ENCODE assay signal across 8 cellular contexts in the genomic region with DNA sequence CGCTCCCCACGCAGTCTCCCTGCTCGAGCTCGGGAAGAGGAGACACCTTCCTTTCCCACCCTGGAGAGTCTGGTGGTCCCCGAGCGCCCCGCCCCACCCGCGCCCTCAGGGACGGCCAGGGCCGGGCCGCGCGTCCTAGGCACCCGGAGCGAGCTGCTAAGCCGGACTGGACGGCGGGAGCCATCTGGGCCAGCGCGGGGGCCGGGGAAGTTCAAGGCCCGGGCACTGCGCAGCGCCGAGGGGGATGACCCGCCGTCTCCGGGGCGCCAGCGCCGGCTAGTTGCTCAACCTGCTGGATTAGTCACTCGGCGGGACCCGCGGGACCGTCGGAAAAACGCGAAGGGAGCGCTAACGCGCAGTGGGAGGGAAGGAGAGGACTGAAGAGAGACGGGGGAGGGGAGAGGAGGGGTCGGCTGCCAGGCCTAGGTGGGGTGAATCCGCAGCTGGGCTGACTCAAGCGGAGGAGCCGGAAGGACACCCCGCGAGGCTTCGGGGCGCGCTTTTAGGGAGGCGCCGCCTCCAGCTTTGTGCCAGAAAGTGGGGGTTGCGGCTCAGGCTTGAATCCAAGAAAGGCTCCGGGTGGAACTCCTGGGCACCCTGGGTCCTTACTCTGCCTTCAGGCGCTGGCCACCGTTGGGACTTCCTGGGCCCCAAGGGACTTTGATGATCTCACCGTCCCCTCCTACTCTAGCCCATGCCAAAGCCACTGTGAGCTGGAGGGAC.
A peak's percentile ranks its signal among the peaks of the same experiment; 100 is the strongest.
DNase-seq lines count a peak whose midpoint lies in the region; ATAC-seq and TF ChIP-seq lines count a peak whose summit lies in the region.

No MANE protein-coding gene starts in this region.

- H3K79me2 ChIP-seq in HCT116 (ENCODE audit: insufficient read depth, low read length), result no peaks in the 10 kb centered on the region
- no peaks in the 10 kb centered on the region for H3K79me2 ChIP-seq in hepatocyte

- no peaks in the 10 kb centered on the region for H4K20me1 ChIP-seq in HCT116 (ENCODE audit: insufficient read depth)
- no peaks in the 10 kb centered on the region for H4K20me1 ChIP-seq in hepatocyte (ENCODE audit: insufficient read depth, poor library complexity, severe bottlenecking)

- peaks cover 0 to 20% of the 10 kb centered on the region in 2 experiments; a peak in 2 of 4 replicates for H3K4me1 ChIP-seq in HCT116 (ENCODE audit: control insufficient read depth in 1 of 2, insufficient read depth in 2 of 2, low read length in 2 of 2)
- peaks cover 41% of the 10 kb centered on the region for H3K4me1 ChIP-seq in hepatocyte (ENCODE audit: insufficient read depth)

- H3K27ac ChIP-seq in HCT116 (ENCODE audit: low read depth, low read length) (peak overlapping the region; percentile 44; the same call in 1 of the 2 replicates), hepatocyte (peak overlapping the region; percentile 73)

- POLR2A ChIA-PET in HCT116 (lab: Charles Lee), result no interaction called here

- 15% methylated on average over 51 of the region's 60 CpGs for WGBS in hepatocyte (ENCODE audit: low lambda C conversion rate, missing lambda C conversion rate)

- CTCF ChIA-PET in HCT116 (lab: Charles Lee), result no interaction called here

- TF ChIP-seq CTCF in HCT116 (IDR thresholded peaks at IDR 0.05 in 2 of 3, conservative IDR thresholded peaks at IDR 0.05 in 1 of 3; ENCODE audit: borderline replicate concordance in 1 of 3, insufficient read depth in 1 of 3, low read depth in 2 of 3, low read length in 2 of 3), result no peak
- TF ChIP-seq CTCF in hepatocyte (IDR thresholded peaks at IDR 0.05; ENCODE audit: poor library complexity), result no peak

- no TSS peak for BruUV-seq in HCT116 (replicated peaks; lab: Mats Ljungman, UMichigan)

- H3K9me2 ChIP-seq in HCT116 (ENCODE audit: insufficient read depth) (no peaks in the 10 kb centered on the region), hepatocyte (replicated peaks; ENCODE audit: insufficient read depth) (no peaks in the 10 kb centered on the region)

- RAD21 ChIA-PET in HCT116 (lab: Charles Lee; ENCODE audit: low non-redundant PET in 1 of 2, low total read pairs in 2 of 2, uncharacterized antibody in 2 of 2, unreplicated experiment in 2 of 2), result interaction anchor here in 1 of 2 experiments (0.7 kb wide), 1 partner anchor 48 kb away, joined by 3 read pairs; no protein-coding TSS in a partner anchor

- H2AFZ ChIP-seq in HCT116 (ENCODE audit: low read depth, low read length, poor library complexity, severe bottlenecking) (no peak overlapping the region), hepatocyte (peak overlapping the region; percentile 78)

- intact Hi-C loops in HCT116 (cut with micrococcal nuclease), result no loop called here

- ATAC-seq in HCT116 (peak; percentile 74), HG03135 (IDR thresholded peaks at IDR 0.05; ENCODE audit: unreplicated experiment) (no peak), GM21576 (IDR thresholded peaks at IDR 0.05; ENCODE audit: unreplicated experiment) (no peak), GM19397 (IDR thresholded peaks at IDR 0.05; ENCODE audit: unreplicated experiment) (no peak)

- no peaks in the 10 kb centered on the region; the same call in 1 of the 2 replicates for H3K27me3 ChIP-seq in HCT116 (ENCODE audit: insufficient read depth, low read length)
- H3K27me3 ChIP-seq in hepatocyte, result no peaks in the 10 kb centered on the region

- peak overlapping the region; percentile 75 for H3K4me2 ChIP-seq in HCT116 (ENCODE audit: low read length)
- H3K4me2 ChIP-seq in hepatocyte, result peak overlapping the region; percentile 88

- TF ChIP-seq RAD21 in HCT116 (IDR thresholded peaks at IDR 0.05; ENCODE audit: low read depth), result no peak

- H3K9me3 ChIP-seq in HCT116 (ENCODE audit: control insufficient read depth in 1 of 2, insufficient read depth in 1 of 2, low read depth in 1 of 2, low read length in 2 of 2), result no peaks in the 10 kb centered on the region
- H3K9me3 ChIP-seq in hepatocyte (ENCODE audit: low read depth), result no peaks in the 10 kb centered on the region

- no peak for DNase-seq in HCT116 (ENCODE audit: low read depth, low spot score)
- DNase-seq in activated T-cell treated with anti-CD3 and anti-CD28 coated beads, Interleukin-2, amount 50 U/mL, for 48 hours, result peak; percentile 36 to 45
- DNase-seq in hepatocyte (ENCODE audit: low spot score), result peak; percentile 82
- DNase-seq in stimulated activated CD4-positive, alpha-beta T cell treated with anti-CD3 and anti-CD28 coated beads, Interleukin-2, amount 100 ng/mL, for 4 hours (ENCODE audit: low read depth), result peak; percentile 5
- no peak for DNase-seq in HT-29 (ENCODE audit: low spot score)

- H3K4me3 ChIP-seq in HCT116 (replicated peaks in 1 of 2; ENCODE audit: low read depth in 1 of 2, low read length in 2 of 2) (peak overlapping the region; percentile 31 to 48), hepatocyte (no peak overlapping the region)

- H3K36me3 ChIP-seq in HCT116 (ENCODE audit: control insufficient read depth in 1 of 2, insufficient read depth in 2 of 2, low read length in 2 of 2), result no peaks in the 10 kb centered on the region
- H3K36me3 ChIP-seq in hepatocyte (replicated peaks; ENCODE audit: insufficient read depth, low read depth), result no peaks in the 10 kb centered on the region

- H3K9ac ChIP-seq in HCT116 (ENCODE audit: low read length), result peak overlapping the region; percentile 46

- no peak for TF ChIP-seq POLR2A in HCT116 (IDR thresholded peaks at IDR 0.05; ENCODE audit: borderline replicate concordance, extremely low read depth, insufficient read depth, insufficient read length)

TF ChIP-seq in HCT116, 20 proteins besides CTCF, POLR2A, EP300 and RAD21 (continues in another document):
- no peak for TF ChIP-seq ZNF274 (IDR thresholded peaks at IDR 0.05; ENCODE audit: low read depth, low read length)
- TF ChIP-seq, protein P1, sequence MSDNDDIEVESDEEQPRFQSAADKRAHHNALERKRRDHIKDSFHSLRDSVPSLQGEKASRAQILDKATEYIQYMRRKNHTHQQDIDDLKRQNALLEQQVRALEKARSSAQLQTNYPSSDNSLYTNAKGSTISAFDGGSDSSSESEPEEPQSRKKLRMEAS (IDR thresholded peaks at IDR 0.05), result 0 out of 2 replicates have a peak, but pooled peaks have one; percentile 14
- peak; percentile 41; the same call in 1 of the 2 replicates for TF ChIP-seq JUND (IDR thresholded peaks at IDR 0.05)
- TF ChIP-seq, protein P2, sequence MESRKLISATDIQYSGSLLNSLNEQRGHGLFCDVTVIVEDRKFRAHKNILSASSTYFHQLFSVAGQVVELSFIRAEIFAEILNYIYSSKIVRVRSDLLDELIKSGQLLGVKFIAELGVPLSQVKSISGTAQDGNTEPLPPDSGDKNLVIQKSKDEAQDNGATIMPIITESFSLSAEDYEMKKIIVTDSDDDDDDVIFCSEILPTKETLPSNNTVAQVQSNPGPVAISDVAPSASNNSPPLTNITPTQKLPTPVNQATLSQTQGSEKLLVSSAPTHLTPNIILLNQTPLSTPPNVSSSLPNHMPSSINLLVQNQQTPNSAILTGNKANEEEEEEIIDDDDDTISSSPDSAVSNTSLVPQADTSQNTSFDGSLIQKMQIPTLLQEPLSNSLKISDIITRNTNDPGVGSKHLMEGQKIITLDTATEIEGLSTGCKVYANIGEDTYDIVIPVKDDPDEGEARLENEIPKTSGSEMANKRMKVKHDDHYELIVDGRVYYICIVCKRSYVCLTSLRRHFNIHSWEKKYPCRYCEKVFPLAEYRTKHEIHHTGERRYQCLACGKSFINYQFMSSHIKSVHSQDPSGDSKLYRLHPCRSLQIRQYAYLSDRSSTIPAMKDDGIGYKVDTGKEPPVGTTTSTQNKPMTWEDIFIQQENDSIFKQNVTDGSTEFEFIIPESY (IDR thresholded peaks at IDR 0.05; ENCODE audit: extremely low read depth, insufficient replicate concordance, low read length), result no peak
- TF ChIP-seq SP1 (IDR thresholded peaks at IDR 0.05; ENCODE audit: low read depth), result peak; percentile 43
- peak; percentile 49; the same call in 1 of the 2 replicates for TF ChIP-seq POLR2AphosphoS5 (IDR thresholded peaks at IDR 0.05; ENCODE audit: low read depth, low read length)
- no peak for TF ChIP-seq EZH2 (IDR thresholded peaks at IDR 0.05)
- TF ChIP-seq, protein P3, sequence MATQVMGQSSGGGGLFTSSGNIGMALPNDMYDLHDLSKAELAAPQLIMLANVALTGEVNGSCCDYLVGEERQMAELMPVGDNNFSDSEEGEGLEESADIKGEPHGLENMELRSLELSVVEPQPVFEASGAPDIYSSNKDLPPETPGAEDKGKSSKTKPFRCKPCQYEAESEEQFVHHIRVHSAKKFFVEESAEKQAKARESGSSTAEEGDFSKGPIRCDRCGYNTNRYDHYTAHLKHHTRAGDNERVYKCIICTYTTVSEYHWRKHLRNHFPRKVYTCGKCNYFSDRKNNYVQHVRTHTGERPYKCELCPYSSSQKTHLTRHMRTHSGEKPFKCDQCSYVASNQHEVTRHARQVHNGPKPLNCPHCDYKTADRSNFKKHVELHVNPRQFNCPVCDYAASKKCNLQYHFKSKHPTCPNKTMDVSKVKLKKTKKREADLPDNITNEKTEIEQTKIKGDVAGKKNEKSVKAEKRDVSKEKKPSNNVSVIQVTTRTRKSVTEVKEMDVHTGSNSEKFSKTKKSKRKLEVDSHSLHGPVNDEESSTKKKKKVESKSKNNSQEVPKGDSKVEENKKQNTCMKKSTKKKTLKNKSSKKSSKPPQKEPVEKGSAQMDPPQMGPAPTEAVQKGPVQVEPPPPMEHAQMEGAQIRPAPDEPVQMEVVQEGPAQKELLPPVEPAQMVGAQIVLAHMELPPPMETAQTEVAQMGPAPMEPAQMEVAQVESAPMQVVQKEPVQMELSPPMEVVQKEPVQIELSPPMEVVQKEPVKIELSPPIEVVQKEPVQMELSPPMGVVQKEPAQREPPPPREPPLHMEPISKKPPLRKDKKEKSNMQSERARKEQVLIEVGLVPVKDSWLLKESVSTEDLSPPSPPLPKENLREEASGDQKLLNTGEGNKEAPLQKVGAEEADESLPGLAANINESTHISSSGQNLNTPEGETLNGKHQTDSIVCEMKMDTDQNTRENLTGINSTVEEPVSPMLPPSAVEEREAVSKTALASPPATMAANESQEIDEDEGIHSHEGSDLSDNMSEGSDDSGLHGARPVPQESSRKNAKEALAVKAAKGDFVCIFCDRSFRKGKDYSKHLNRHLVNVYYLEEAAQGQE (IDR thresholded peaks at IDR 0.05; ENCODE audit: low read depth), result no peak
- TF ChIP-seq, protein P4, sequence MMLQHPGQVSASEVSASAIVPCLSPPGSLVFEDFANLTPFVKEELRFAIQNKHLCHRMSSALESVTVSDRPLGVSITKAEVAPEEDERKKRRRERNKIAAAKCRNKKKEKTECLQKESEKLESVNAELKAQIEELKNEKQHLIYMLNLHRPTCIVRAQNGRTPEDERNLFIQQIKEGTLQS (IDR thresholded peaks at IDR 0.05), result no peak
- 0 out of 2 replicates have a peak, but pooled peaks have one; percentile 15 for TF ChIP-seq CBX3 (IDR thresholded peaks at IDR 0.05; ENCODE audit: low read depth)
- peak; percentile 38; the same call in 1 of the 2 replicates for TF ChIP-seq FOSL1 (IDR thresholded peaks at IDR 0.05; ENCODE audit: low read depth)
- no peak for TF ChIP-seq ELF1 (IDR thresholded peaks at IDR 0.05; ENCODE audit: borderline replicate concordance, low read depth)
- no peak for TF ChIP-seq SRF (IDR thresholded peaks at IDR 0.05; ENCODE audit: low read depth)
- TF ChIP-seq ZFX (IDR thresholded peaks at IDR 0.05), result no peak
- TF ChIP-seq TCF7L2 (IDR thresholded peaks at IDR 0.05; ENCODE audit: borderline replicate concordance, extremely low read depth, insufficient read depth, insufficient read length), result peak; percentile 32

Comparison
In these comparisons a context has a peak if more than half of its experiments do, and no peak if none do; other contexts are left out.
1. DNase-seq: peak in activated T-cell treated with anti-CD3 and anti-CD28 coated beads, Interleukin-2, amount 50 U/mL, for 48 hours (2 of 2), hepatocyte (single experiment) and stimulated activated CD4-positive, alpha-beta T cell treated with anti-CD3 and anti-CD28 coated beads, Interleukin-2, amount 100 ng/mL, for 4 hours (single experiment); none in HCT116 (single experiment) and HT-29 (single experiment).